ENCODE assay signal across 21 cellular contexts in genomic region chr13:44012910-44013309, GRCh38.
DNase-seq lines count a peak whose midpoint lies in the region; TF ChIP-seq lines count a peak whose summit lies in the region.
"Had no signal": no experiment of that assay in that cellular context is flagged by ENCODE, and none has a peak within 500 bp of the region (broad histone marks: within the 10 kb centered on the region; RNA-seq: fewer than 3 reads in every experiment).

No MANE protein-coding gene starts in this region.

- H3K27ac ChIP-seq in skeletal muscle tissue (ENCODE audit: low read depth, low read length) (peak overlapping the region; percentile 16), testis (peak overlapping the region in 1 of 2 donors; percentile 47)
- H3K27ac ChIP-seq: HL-60, SJSA1 had no signal

- TF ChIP-seq CTCF in brain (conservative IDR thresholded peaks at IDR 0.05) (no peak), kidney epithelial cell (IDR thresholded peaks at IDR 0.05; ENCODE audit: insufficient read depth, low read length, poor library complexity, severe bottlenecking) (no peak), testis (IDR thresholded peaks at IDR 0.05) (no peak)

- no peak overlapping the region for H3K4me3 Mint-ChIP-seq in brain
- H3K4me3 Mint-ChIP-seq: activated naive CD8-positive, alpha-beta T cell had no signal

- H3K27me3 ChIP-seq in kidney epithelial cell (ENCODE audit: control insufficient read depth, insufficient read depth, low read length) (no peaks in the 10 kb centered on the region), skeletal muscle tissue (ENCODE audit: control insufficient read depth in 3 of 3, insufficient read depth in 3 of 3, low read length in 3 of 3) (no peaks in the 10 kb centered on the region), testis (no peaks in the 10 kb centered on the region)
- H3K27me3 ChIP-seq: SJSA1 had no signal

- 88 to 95% methylated on average over 1 of the region's 1 CpG for WGBS in testis, 2 donors

- H3K36me3 Mint-ChIP-seq in brain: no peaks in the 10 kb centered on the region
- H3K36me3 Mint-ChIP-seq: activated naive CD8-positive, alpha-beta T cell had no signal

- DNase-seq in LHCN-M2 (ENCODE audit: low read depth) (peak; percentile 12), kidney epithelial cell (ENCODE audit: low read depth) (peak; percentile 88), NCI-H345 treated with DMSO at 0.1 percent for 48 hours (lab: John Stamatoyannopoulos, UW; ENCODE audit: unreplicated experiment) (no peak), SKM-1 treated with dmso at 0.1 percent for 144 hours (lab: John Stamatoyannopoulos, UW; ENCODE audit: unreplicated experiment) (no peak), NCI-H187 (lab: John Stamatoyannopoulos, UW) (no peak), testis (no peak)
- DNase-seq: AML-193; Caco-2; effector CD4-positive, alpha-beta T cell; left colon; NCI-H2081; NCI-H524 treated with DMSO at 0.1 percent for 48 hours; occipital lobe; stimulated activated CD4-positive, alpha-beta T cell treated with anti-CD3 and anti-CD28 coated beads, Interleukin-2, amount 100 ng/mL, for 48 hours; T-helper 9 cell had no signal

- peaks cover 0 to 6% (median 0%) of the 10 kb centered on the region in 5 experiments for H3K9me3 Mint-ChIP-seq in brain

- peak overlapping the region in 3 of 5 experiments; percentile 79 to 95 (median 84) for H3K27ac Mint-ChIP-seq in brain
- H3K27ac Mint-ChIP-seq: activated naive CD8-positive, alpha-beta T cell had no signal

- no peak for TF ChIP-seq POLR2A in testis (IDR thresholded peaks at IDR 0.05)

- intact Hi-C loops in testis (cut with DNase I; ENCODE audit: low total_unique reads): no loop called here

- no peaks in the 10 kb centered on the region for H3K27me3 Mint-ChIP-seq in brain
- H3K27me3 Mint-ChIP-seq: activated naive CD8-positive, alpha-beta T cell had no signal

- peaks cover 34% of the 10 kb centered on the region for H3K4me1 Mint-ChIP-seq in brain

- H3K9ac ChIP-seq in skeletal muscle tissue (ENCODE audit: low read depth in 1 of 3, low read length in 3 of 3): no peak overlapping the region

- H3K36me3 ChIP-seq in kidney epithelial cell (ENCODE audit: control insufficient read depth, insufficient read depth, low read length) (no peaks in the 10 kb centered on the region), skeletal muscle tissue (ENCODE audit: control insufficient read depth in 3 of 3, insufficient read depth in 3 of 3, low read length in 3 of 3) (no peaks in the 10 kb centered on the region), testis (ENCODE audit: low read depth, missing control alignments) (no peaks in the 10 kb centered on the region)
- H3K36me3 ChIP-seq: SJSA1 had no signal

- no peaks in the 10 kb centered on the region for H3K9me3 ChIP-seq in skeletal muscle tissue (ENCODE audit: control insufficient read depth in 3 of 3, low read length in 3 of 3)
- H3K9me3 ChIP-seq in testis: no peaks in the 10 kb centered on the region
- H3K9me3 ChIP-seq: Caco-2, SJSA1 had no signal

- no peak overlapping the region for H3K4me3 ChIP-seq in kidney epithelial cell (ENCODE audit: low read depth, low read length)
- no peak overlapping the region for H3K4me3 ChIP-seq in skeletal muscle tissue (ENCODE audit: low read length in 3 of 3)
- no peak overlapping the region for H3K4me3 ChIP-seq in testis
- H3K4me3 ChIP-seq: GM12878, SJSA1 had no signal

- H3K4me1 ChIP-seq in skeletal muscle tissue (ENCODE audit: control insufficient read depth in 3 of 3, insufficient read depth in 3 of 3, low read length in 3 of 3): peaks cover 9 to 25% (median 14%) of the 10 kb centered on the region in 3 donors
- H3K4me1 ChIP-seq in testis: peaks cover 5% of the 10 kb centered on the region
- H3K4me1 ChIP-seq: Caco-2 had no signal

Comparison
In these comparisons a context has a peak if more than half of its experiments do, and no peak if none do; other contexts are left out.
1. DNase-seq: peak in LHCN-M2 (single experiment) and kidney epithelial cell (single experiment); none in NCI-H345 treated with DMSO at 0.1 percent for 48 hours (single experiment), SKM-1 treated with dmso at 0.1 percent for 144 hours (single experiment), NCI-H187 (0 of 2) and testis (single experiment).